In the genomic region with DNA sequence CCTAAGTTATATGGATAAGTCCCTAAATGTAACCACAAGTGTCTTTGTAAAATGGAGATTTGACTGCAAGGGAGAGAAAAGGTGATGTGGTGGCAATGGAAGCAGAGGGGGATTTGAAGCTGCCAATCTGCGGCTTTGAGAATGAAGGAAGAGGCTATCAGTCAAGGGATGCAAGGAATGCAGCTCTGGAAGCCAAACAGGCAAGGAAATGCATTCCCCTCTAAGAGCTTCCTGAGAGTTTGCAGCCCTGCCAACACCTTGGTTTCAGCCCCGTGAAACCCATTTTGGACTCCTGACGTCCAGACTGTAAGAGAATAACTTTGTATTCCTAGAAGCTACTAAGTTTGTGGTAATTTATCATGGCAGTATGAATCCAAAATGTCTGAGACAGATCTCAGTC, we compare ENCODE assay signal across 23 cellular contexts.
"Had no signal": no experiment of that assay in that cellular context is flagged by ENCODE, and none has a peak within 500 bp of the region (broad histone marks: within the 10 kb centered on the region; RNA-seq: fewer than 3 reads in every experiment).

No MANE protein-coding gene starts in this region.

- DNase-seq: IMR-90, Karpas-422, KG1, MG63, NCI-H1092, NCI-H1105 treated with DMSO at 0.1 percent for 48 hours, NCI-H1417 treated with DMSO at 0.1 percent for 48 hours, NCI-H146, NCI-H1694 treated with DMSO at 0.1 percent for 48 hours, NCI-H1930, NCI-H2081, NCI-H2107, NCI-H2227 treated with DMSO at 0.1 percent for 48 hours, NCI-H524, NCI-H526 treated with DMSO at 0.1 percent for 48 hours, NCI-H748 treated with DMSO at 0.1 percent for 48 hours, PC-3, SIG-M5 had no signal

- H3K4me1 ChIP-seq: SJSA1 had no signal

- H3K27me3 ChIP-seq: MG63, SJSA1 had no signal

- H3K36me3 ChIP-seq: MG63, SJSA1 had no signal

- H3K9me3 ChIP-seq: MG63, SJSA1 had no signal

- H3K4me3 ChIP-seq: MG63, SJSA1, SK-N-MC had no signal

- ATAC-seq: HepG2, Panc1, PC-3 had no signal

- H3K27ac ChIP-seq: RWPE1, SJSA1, SK-N-MC had no signal
